1 cellular context compared by ENCODE assay signal in the genomic region with DNA sequence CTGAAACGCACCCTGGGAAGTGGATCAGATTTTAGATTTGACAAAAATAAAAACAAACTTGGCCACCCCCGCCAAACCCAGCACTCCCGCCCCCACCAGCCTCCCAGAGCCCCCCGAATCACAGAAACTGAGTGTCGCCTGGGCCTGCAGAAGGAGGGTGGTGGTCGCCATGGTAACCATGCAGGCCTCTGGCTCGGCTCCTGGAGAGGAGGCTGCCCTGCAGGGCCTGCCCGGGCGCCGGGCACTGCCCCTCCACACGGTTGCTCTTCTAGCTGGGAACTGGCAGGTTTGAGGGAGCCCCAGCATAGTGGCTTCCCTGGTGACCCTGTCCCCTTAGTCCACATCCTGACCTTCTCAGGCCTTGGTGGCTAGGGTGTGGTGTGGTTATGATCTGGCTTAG.
TF ChIP-seq lines count a peak whose summit lies in the region.

No MANE protein-coding gene starts in this region.

TF ChIP-seq in H1, 55 proteins besides CTCF, POLR2A, EP300 and RAD21:
- TF ChIP-seq SP2 (IDR thresholded peaks at IDR 0.05; ENCODE audit: low read length) (no peak), EZH2 (IDR thresholded peaks at IDR 0.05; ENCODE audit: low read depth, low read length, severe bottlenecking) (no peak), CEBPB (IDR thresholded peaks at IDR 0.05; ENCODE audit: low read depth, low read length) (no peak), SP1 (IDR thresholded peaks at IDR 0.05; ENCODE audit: low read depth, low read length) (no peak), CBX8 (IDR thresholded peaks at IDR 0.05; ENCODE audit: borderline replicate concordance, low read depth, low read length) (no peak), CREB1 (IDR thresholded peaks at IDR 0.05) (no peak), SIRT6 (IDR thresholded peaks at IDR 0.05; ENCODE audit: low read length) (no peak), CBX5 (IDR thresholded peaks at IDR 0.05; ENCODE audit: low read depth, low read length) (no peak), TAF7 (optimal IDR thresholded peaks at IDR 0.05; ENCODE audit: borderline replicate concordance, low read depth, low read length) (no peak), BCL11A (IDR thresholded peaks at IDR 0.05; ENCODE audit: low read depth in 2 of 2, low read length in 2 of 2) (no peak), SIX5 (IDR thresholded peaks at IDR 0.05; ENCODE audit: low read depth, low read length) (no peak), CTBP2 (IDR thresholded peaks at IDR 0.05; ENCODE audit: borderline replicate concordance, insufficient read depth, insufficient read length, low read length) (no peak)
